ENCODE assay signal across 8 cellular contexts in the genomic region with DNA sequence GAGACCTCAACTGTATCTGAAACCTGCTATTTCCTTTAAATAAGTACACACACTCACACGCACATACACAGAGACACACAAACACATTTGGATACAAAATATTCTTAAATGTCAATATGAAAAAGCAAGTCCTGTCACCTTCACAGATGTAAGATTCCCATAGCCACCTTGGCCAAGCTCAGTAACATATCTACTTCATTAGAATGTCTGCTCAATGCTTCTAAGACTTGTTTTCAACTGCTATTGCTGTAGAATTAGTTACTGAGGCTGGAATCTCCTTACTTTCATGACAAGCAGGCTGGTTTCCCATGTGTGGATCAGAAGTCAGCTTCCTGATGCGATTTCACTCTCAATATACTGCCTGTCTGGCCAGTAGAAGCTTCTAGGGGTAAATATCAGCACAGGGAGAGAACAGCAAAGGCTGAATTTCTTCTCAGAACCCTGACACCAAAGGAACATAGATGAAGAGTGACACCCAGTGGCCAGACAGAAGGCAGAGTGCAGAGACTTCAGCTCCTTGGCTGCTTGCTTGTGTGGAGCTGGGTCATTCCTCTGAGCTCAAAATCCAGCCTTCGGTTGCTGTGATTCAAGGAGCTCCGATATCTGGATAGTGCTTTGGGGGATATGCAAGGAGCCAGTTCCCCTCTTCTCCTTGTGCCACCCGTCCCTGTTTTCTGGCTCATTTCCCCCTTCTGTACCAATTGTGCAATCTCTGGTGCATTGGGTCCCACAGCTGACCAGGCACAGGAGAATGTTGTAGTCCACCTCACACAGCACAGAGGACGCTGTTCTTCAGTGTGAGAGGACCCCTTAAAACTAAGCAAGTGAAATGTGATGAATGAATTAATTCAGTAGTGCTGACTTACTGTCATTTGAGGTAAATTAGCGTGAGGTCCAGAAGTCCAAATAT. TPM values are rescaled to one million over a fixed set of nuclear protein-coding genes. Genes with fewer than 3 reads are reported as not detected.
DNase-seq lines count a peak whose midpoint lies in the region; ATAC-seq and TF ChIP-seq lines count a peak whose summit lies in the region.

No MANE protein-coding gene starts in this region.

- intact Hi-C loops in CD4-positive, alpha-beta memory T cell (cut with micrococcal nuclease) = loop anchor here (1.0 to 10.0 kb wide), 3 partner anchors 290 to 670 kb away; a partner anchor contains a TSS

- peaks cover 13 to 14% of the 10 kb centered on the region in 2 donors for H3K27me3 Mint-ChIP-seq in CD4-positive, alpha-beta memory T cell

- H3K27ac Mint-ChIP-seq in CD4-positive, alpha-beta memory T cell = no peak overlapping the region

- H3K9me3 Mint-ChIP-seq in CD4-positive, alpha-beta memory T cell = no peaks in the 10 kb centered on the region

- POLR2A ChIA-PET in CD4-positive, alpha-beta memory T cell (lab: Charles Lee; ENCODE audit: partially characterized antibody) = no interaction called here

- DNase-seq in CD4-positive, alpha-beta memory T cell = peak; percentile 35 to 56 (median 43)
- peak; percentile 86 for DNase-seq in NOMO-1 treated with DMSO at 0.1 percent for 48 hours (lab: John Stamatoyannopoulos, UW; ENCODE audit: unreplicated experiment)
- DNase-seq in activated T-cell treated with anti-CD3 and anti-CD28 coated beads, Interleukin-2, amount 50 U/mL, for 48 hours = peak; percentile 34 to 42
- DNase-seq in foreskin fibroblast = peak; percentile 86 to 93
- no peak for DNase-seq in omental fat pad (ENCODE audit: low spot score)
- no peak for DNase-seq in 8988T

- no peak overlapping the region for H3K4me3 Mint-ChIP-seq in CD4-positive, alpha-beta memory T cell

- no peak overlapping the region for H3K4me3 ChIP-seq in CD4-positive, alpha-beta memory T cell (ENCODE audit: low read length in 2 of 2)
- no peak overlapping the region for H3K4me3 ChIP-seq in foreskin fibroblast (ENCODE audit: low read depth in 1 of 2, low read length in 2 of 2)

- H3K4me1 ChIP-seq in CD4-positive, alpha-beta memory T cell (ENCODE audit: insufficient read depth, low read length) = no peaks in the 10 kb centered on the region

- no peaks in the 10 kb centered on the region for H3K27me3 ChIP-seq in CD4-positive, alpha-beta memory T cell (ENCODE audit: insufficient read depth, low read length)

- H3K27ac ChIP-seq in CD4-positive, alpha-beta memory T cell (ENCODE audit: low read depth, low read length) = no peak overlapping the region

- H3K36me3 ChIP-seq in CD4-positive, alpha-beta memory T cell (ENCODE audit: insufficient read depth, low read length) = no peaks in the 10 kb centered on the region

- H3K9me3 ChIP-seq in CD4-positive, alpha-beta memory T cell (ENCODE audit: control insufficient read depth in 1 of 2, low read length in 2 of 2) = no peaks in the 10 kb centered on the region

- TF ChIP-seq CTCF in foreskin fibroblast (IDR thresholded peaks at IDR 0.05; ENCODE audit: low read depth, low read length) (peak; percentile 82), omental fat pad (IDR thresholded peaks at IDR 0.05) (peak in 1 of 3 donors; percentile 55)

- H3K36me3 Mint-ChIP-seq in CD4-positive, alpha-beta memory T cell = no peaks in the 10 kb centered on the region

- no peaks in the 10 kb centered on the region for H3K4me1 Mint-ChIP-seq in CD4-positive, alpha-beta memory T cell

- ATAC-seq in GM18870 (IDR thresholded peaks at IDR 0.05; ENCODE audit: unreplicated experiment) (peak; percentile 68), HG03378 (IDR thresholded peaks at IDR 0.05; ENCODE audit: unreplicated experiment) (peak; percentile 79), omental fat pad (ENCODE audit: low FRiP score) (peak; percentile 90)

- CTCF ChIA-PET in CD4-positive, alpha-beta memory T cell (lab: Charles Lee; ENCODE audit: partially characterized antibody) = interaction anchor here (0.7 to 4.4 kb wide), 14 partner anchors 10 to 672 kb away, joined by 3 to 50 read pairs (median 4); no protein-coding TSS in a partner anchor

RNA-seq across cellular contexts. Expression of a gene that starts 26.6 kb away (rescaled TPM):
- not detected for total RNA-seq in CD4-positive, alpha-beta memory T cell
- polyA plus RNA-seq in CD4-positive, alpha-beta memory T cell = not detected
- total RNA-seq in omental fat pad = 100 to 1,000 TPM in 2 of 4 donors, 10 to 100 TPM in 2; 47.8 to 456 (median 104) TPM

RNA-seq across cellular contexts. Expression of a gene that starts 51.8 kb away (rescaled TPM):
- total RNA-seq in CD4-positive, alpha-beta memory T cell = not detected
- polyA plus RNA-seq in CD4-positive, alpha-beta memory T cell = not detected
- 1 to 10 TPM in 3 of 4 donors, under 1 TPM in 1; 0.69 to 8.4 (median 2.1) TPM for total RNA-seq in omental fat pad

Comparison
In these comparisons a context has a peak if more than half of its experiments do, and no peak if none do; other contexts are left out.
1. DNase-seq: peak in CD4-positive, alpha-beta memory T cell (5 of 5), NOMO-1 treated with DMSO at 0.1 percent for 48 hours (single experiment), activated T-cell treated with anti-CD3 and anti-CD28 coated beads, Interleukin-2, amount 50 U/mL, for 48 hours (2 of 2) and foreskin fibroblast (2 of 2); none in omental fat pad (single experiment) and 8988T (single experiment).
2. RNA of a gene that starts 26.6 kb away (total RNA-seq): 47.8 to 456 TPM in omental fat pad; not detected in CD4-positive, alpha-beta memory T cell; every median in the first group is over 10 times any median in the second.
3. Peak in every context shown above with its lines, with median percentiles within 50 percentile points of each other: ATAC-seq.